In the genomic region with DNA sequence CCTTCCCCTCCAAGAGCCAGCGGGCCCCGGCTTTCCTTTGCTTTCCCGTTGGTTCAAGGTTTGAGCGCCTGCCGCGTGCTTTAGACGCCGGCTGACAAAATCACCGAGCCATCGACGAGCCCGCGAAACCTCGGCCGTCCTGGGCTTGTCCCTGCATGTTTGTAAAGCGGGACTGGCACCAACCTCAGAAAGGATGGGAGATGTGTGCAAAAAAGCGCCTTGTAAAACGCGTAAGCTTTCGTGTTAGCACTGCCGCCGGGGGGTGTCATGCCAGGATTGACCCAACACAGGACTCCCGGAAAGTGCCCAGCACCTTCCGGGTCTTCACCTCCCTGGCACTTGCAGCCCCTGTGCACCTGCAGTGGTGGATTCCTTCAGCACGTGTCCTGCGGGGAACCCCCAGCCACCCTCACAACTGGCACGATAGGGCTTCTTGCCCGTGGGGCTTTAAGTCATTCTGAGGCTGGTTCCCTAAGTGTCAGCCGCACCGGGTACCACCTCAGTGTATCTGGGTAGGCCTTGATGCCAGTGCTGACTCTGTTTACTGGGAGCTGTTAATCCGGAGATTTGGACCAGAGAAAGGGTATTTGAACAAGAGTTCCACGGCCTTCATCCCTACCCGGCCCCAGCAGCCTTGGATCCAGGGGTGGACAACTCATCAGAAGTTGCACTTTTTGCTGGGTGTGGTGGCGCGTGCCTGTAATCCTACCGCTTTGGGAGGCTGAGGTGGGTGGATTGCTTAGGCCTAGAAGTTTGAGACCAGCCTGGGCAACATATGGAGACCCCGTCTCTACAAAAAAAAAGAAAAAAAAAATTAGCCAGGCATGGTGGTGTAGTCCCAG, we compare ENCODE assay signal across 8 cellular contexts. TPM values are rescaled to one million over a fixed set of nuclear protein-coding genes. Genes with fewer than 3 reads are reported as not detected.
DNase-seq lines count a peak whose midpoint lies in the region; ATAC-seq, FAIRE-seq and TF ChIP-seq lines count a peak whose summit lies in the region.

No MANE protein-coding gene starts in this region.

- no peaks in the 10 kb centered on the region for H3K36me3 ChIP-seq in small intestine (ENCODE audit: control insufficient read depth in 2 of 2, insufficient read depth in 2 of 2, low read length in 2 of 2)

- peaks cover 22% of the 10 kb centered on the region for H3K4me1 Mint-ChIP-seq in glutamatergic neuron (ENCODE audit: low read depth, unreplicated experiment)

- H3K4me3 ChIP-seq in small intestine (ENCODE audit: low read depth in 1 of 2, low read length in 2 of 2), result peak overlapping the region; percentile 83 to 85

- peak; percentile 33 for DNase-seq in ELF-1 (ENCODE audit: low read depth, low spot score)
- peak; percentile 8 for DNase-seq in LoVo (ENCODE audit: low spot score)
- peak; percentile 66 to 71 for DNase-seq in activated T-cell treated with anti-CD3 and anti-CD28 coated beads, Interleukin-2, amount 50 U/mL, for 48 hours
- peak; percentile 41 for DNase-seq in glutamatergic neuron
- no peak for DNase-seq in small intestine
- no peak for DNase-seq in effector CD4-positive, alpha-beta T cell

- no peak for FAIRE-seq in small intestine (lab: Jason Lieb, UNC)

- peak overlapping the region; percentile 45 to 67 for H3K27ac ChIP-seq in small intestine (ENCODE audit: low read depth in 1 of 2, low read length in 1 of 2)

- TF ChIP-seq CTCF in glutamatergic neuron (IDR thresholded peaks at IDR 0.05; ENCODE audit: partially characterized antibody, unreplicated experiment), result no peak

- peak overlapping the region; percentile 93 for H3K4me3 Mint-ChIP-seq in glutamatergic neuron (ENCODE audit: unreplicated experiment)

- peak overlapping the region; percentile 86 for H3K27ac Mint-ChIP-seq in glutamatergic neuron (ENCODE audit: unreplicated experiment)

- peaks cover 8% of the 10 kb centered on the region for H3K9me3 Mint-ChIP-seq in glutamatergic neuron (ENCODE audit: unreplicated experiment)

- no peaks in the 10 kb centered on the region for H3K36me3 Mint-ChIP-seq in glutamatergic neuron (ENCODE audit: unreplicated experiment)

- ATAC-seq in GM19324 (IDR thresholded peaks at IDR 0.05; ENCODE audit: low FRiP score, unreplicated experiment), result no peak
- ATAC-seq in GM21447 (IDR thresholded peaks at IDR 0.05; ENCODE audit: unreplicated experiment), result no peak

- WGBS in small intestine, 3 donors, result 11 to 17% (median 13%) methylated on average over 35 to 37 of the region's 37 CpGs

- peaks cover 2 to 13% of the 10 kb centered on the region in 2 donors for H3K4me1 ChIP-seq in small intestine (ENCODE audit: control insufficient read depth in 2 of 2, insufficient read depth in 1 of 2, low read depth in 1 of 2, low read length in 1 of 2)

- no peaks in the 10 kb centered on the region for H3K27me3 ChIP-seq in small intestine (ENCODE audit: control insufficient read depth in 2 of 2, insufficient read depth in 2 of 2, low read length in 2 of 2)

- H3K27me3 Mint-ChIP-seq in glutamatergic neuron (ENCODE audit: unreplicated experiment), result peaks cover 4% of the 10 kb centered on the region

- no peaks in the 10 kb centered on the region for H3K9me3 ChIP-seq in small intestine (ENCODE audit: control insufficient read depth, low read depth)

RNA-seq across cellular contexts. Expression of gene NDUFAF8, which starts 0.8 kb away (rescaled TPM):
- 31.5 TPM for total RNA-seq in glutamatergic neuron (ENCODE audit: unreplicated experiment)
- polyA plus RNA-seq in small intestine, result 10 to 100 TPM; 25.9 to 36.0 (median 35.4) TPM

RNA-seq across cellular contexts. Expression of gene TEPSIN, which starts 1.1 kb away (rescaled TPM):
- 85.7 TPM for total RNA-seq in glutamatergic neuron (ENCODE audit: unreplicated experiment)
- 10 to 100 TPM; 19.3 to 89.9 (median 39.4) TPM for polyA plus RNA-seq in small intestine

RNA-seq across cellular contexts. Expression of gene CEP131, which starts 17.2 kb away (rescaled TPM):
- total RNA-seq in glutamatergic neuron (ENCODE audit: unreplicated experiment), result 35.1 TPM
- 1 to 10 TPM; 4.0 to 8.8 (median 5.7) TPM for polyA plus RNA-seq in small intestine

RNA-seq across cellular contexts. Expression of gene SLC38A10, which starts 55.2 kb away (rescaled TPM):
- 92.4 TPM for total RNA-seq in glutamatergic neuron (ENCODE audit: unreplicated experiment)
- 10 to 100 TPM; 48.4 to 79.9 (median 78.5) TPM for polyA plus RNA-seq in small intestine

Comparison
In these comparisons a context has a peak if more than half of its experiments do, and no peak if none do; other contexts are left out.
1. DNase-seq: peak in ELF-1 (single experiment), LoVo (single experiment), activated T-cell treated with anti-CD3 and anti-CD28 coated beads, Interleukin-2, amount 50 U/mL, for 48 hours (2 of 2) and glutamatergic neuron (single experiment); none in small intestine (single experiment) and effector CD4-positive, alpha-beta T cell (single experiment).